In genomic region chr15:80763235-80763634, GRCh38 we compare ENCODE assay signal across 4 cellular contexts. TPM values are rescaled to one million over a fixed set of nuclear protein-coding genes. Genes with fewer than 3 reads are reported as not detected.
"Had no signal": no experiment of that assay in that cellular context is flagged by ENCODE, and none has a peak within 500 bp of the region (broad histone marks: within the 10 kb centered on the region; RNA-seq: fewer than 3 reads in every experiment).

No MANE protein-coding gene starts in this region.

RNA-seq across cellular contexts. Expression of gene CEMIP, which starts 15.9 kb away (rescaled TPM):
- total RNA-seq: activated naive CD4-positive, alpha-beta T cell treated with anti-CD3 and anti-CD28 coated beads for 36 hours; activated naive CD4-positive, alpha-beta T cell treated with anti-CD3 and anti-CD28 coated beads, Interleukin-2, amount 50 U/mL, for 72 hours; activated naive CD8-positive, alpha-beta T cell treated with anti-CD3 and anti-CD28 coated beads for 36 hours; ascending aorta had no signal
